8 cellular contexts compared by ENCODE assay signal in genomic region chr3:150408232-150409124, GRCh38. TPM values are rescaled to one million over a fixed set of nuclear protein-coding genes. Genes with fewer than 3 reads are reported as not detected.
DNase-seq lines count a peak whose midpoint lies in the region; ATAC-seq and TF ChIP-seq lines count a peak whose summit lies in the region.

Gene TSC22D2 (plus strand): TSS chr3:150408298. CDS start chr3:150409351, 1,053 bp downstream.

- H3K9me2 ChIP-seq in PC-3 (replicated peaks; ENCODE audit: low read length): peaks cover 3% of the 10 kb centered on the region; the same call in 1 of the 2 replicates

- H3K4me3 Mint-ChIP-seq in activated T-cell treated with anti-CD3 and anti-CD28 coated beads, Interleukin-2, amount 50 U/mL, for 24 hours: peak within 1 kb of the TSS; percentile 96

- POLR2A ChIA-PET in PC-3 (lab: Charles Lee; ENCODE audit: unreplicated experiment): interaction anchor here (0.5 to 1.1 kb wide), 12 partner anchors 12 to 137 kb away, joined by 3 to 17 read pairs (median 4); no protein-coding TSS in a partner anchor

- peaks cover 32% of the 10 kb centered on the region for H3K4me1 Mint-ChIP-seq in activated T-cell treated with anti-CD3 and anti-CD28 coated beads, Interleukin-2, amount 50 U/mL, for 24 hours (ENCODE audit: low read depth)

- CTCF ChIA-PET in PC-3 (lab: Charles Lee): interaction anchor here (0.6 to 3.2 kb wide), 6 partner anchors 10 to 169 kb away, joined by 3 to 22 read pairs (median 4); no protein-coding TSS in a partner anchor

- ATAC-seq in GM21526 (IDR thresholded peaks at IDR 0.05; ENCODE audit: low FRiP score, unreplicated experiment) (peak; percentile 60), PC-3 (peak; percentile 64)

- H2AFZ ChIP-seq in PC-3 (ENCODE audit: low read length): peak within 1 kb of the TSS; percentile 88

- H3K27me3 ChIP-seq in PC-3 (ENCODE audit: low read length) (no peaks in the 10 kb centered on the region), esophagus (ENCODE audit: control insufficient read depth in 1 of 2, insufficient read depth in 2 of 2, low read length in 2 of 2) (no peaks in the 10 kb centered on the region), muscle layer of duodenum (ENCODE audit: low read depth, low read length) (no peaks in the 10 kb centered on the region)

- H3K27ac ChIP-seq in PC-3 (ENCODE audit: low read length): peak within 1 kb of the TSS; percentile 91
- H3K27ac ChIP-seq in esophagus (ENCODE audit: low read depth in 2 of 2, low read length in 1 of 2): peak within 1 kb of the TSS; percentile 99 to 100
- peak within 1 kb of the TSS; percentile 99 for H3K27ac ChIP-seq in muscle layer of duodenum (ENCODE audit: low read length)

- H3K9ac ChIP-seq in PC-3 (ENCODE audit: low read length): peak within 1 kb of the TSS; percentile 92

- no peaks in the 10 kb centered on the region for H3F3A ChIP-seq in PC-3 (ENCODE audit: low read length, unreplicated experiment)

- WGBS in esophagus, 2 donors: 0 to 1% methylated on average over 88 to 100 of the region's 100 CpGs

- no peaks in the 10 kb centered on the region for H3K9me3 ChIP-seq in PC-3 (ENCODE audit: low read length)
- H3K9me3 ChIP-seq in esophagus (ENCODE audit: control insufficient read depth in 2 of 2, insufficient read depth in 1 of 2, low read depth in 1 of 2, low read length in 1 of 2): peaks cover 0 to 3% of the 10 kb centered on the region in 2 donors
- H3K9me3 ChIP-seq in muscle layer of duodenum (ENCODE audit: control insufficient read depth in 1 of 2, low read length in 2 of 2): no peaks in the 10 kb centered on the region

- peaks cover 59% of the 10 kb centered on the region for H3K79me2 ChIP-seq in PC-3 (ENCODE audit: low read length)

- H3K27ac Mint-ChIP-seq in activated T-cell treated with anti-CD3 and anti-CD28 coated beads, Interleukin-2, amount 50 U/mL, for 24 hours: peak within 1 kb of the TSS; percentile 96

- H3K4me2 ChIP-seq in PC-3 (ENCODE audit: low read length): peak within 1 kb of the TSS; percentile 92

- H3K36me3 ChIP-seq in PC-3 (ENCODE audit: low read depth, low read length): peaks cover 19% of the 10 kb centered on the region
- H3K36me3 ChIP-seq in esophagus (ENCODE audit: control insufficient read depth in 2 of 2, insufficient read depth in 2 of 2, low read length in 1 of 2): peaks cover 0 to 6% of the 10 kb centered on the region in 2 donors
- H3K36me3 ChIP-seq in muscle layer of duodenum (ENCODE audit: control insufficient read depth in 1 of 2, insufficient read depth in 2 of 2, low read length in 2 of 2): peaks cover 0 to 22% of the 10 kb centered on the region in 2 donors

- DNase-seq in DMS53 (lab: John Stamatoyannopoulos, UW): peak; percentile 94
- peak; percentile 75 for DNase-seq in HuH-7 (ENCODE audit: low spot score)
- peak; percentile 95 for DNase-seq in PC-3
- DNase-seq in activated T-cell treated with anti-CD3 and anti-CD28 coated beads, Interleukin-2, amount 50 U/mL, for 24 hours: peak; percentile 99
- peak; percentile 84 to 95 for DNase-seq in stimulated activated CD8-positive, alpha-beta memory T cell treated with anti-CD3 and anti-CD28 coated beads, Interleukin-7, amount 100 ng/mL, for 4 hours (ENCODE audit: low read depth in 2 of 2)

- H3K4me1 ChIP-seq in PC-3 (ENCODE audit: insufficient read depth, low read length) (peaks cover 19% of the 10 kb centered on the region), esophagus (ENCODE audit: control insufficient read depth in 2 of 2, insufficient read depth in 2 of 2, low read length in 1 of 2) (no peaks in the 10 kb centered on the region), muscle layer of duodenum (ENCODE audit: control insufficient read depth in 1 of 2, insufficient read depth in 2 of 2, low read length in 2 of 2) (peaks cover 3 to 7% of the 10 kb centered on the region in 2 donors)

- no peaks in the 10 kb centered on the region for H3K27me3 Mint-ChIP-seq in activated T-cell treated with anti-CD3 and anti-CD28 coated beads, Interleukin-2, amount 50 U/mL, for 24 hours

- peaks cover 36% of the 10 kb centered on the region for H3K36me3 Mint-ChIP-seq in activated T-cell treated with anti-CD3 and anti-CD28 coated beads, Interleukin-2, amount 50 U/mL, for 24 hours (ENCODE audit: low read depth)

- no peaks in the 10 kb centered on the region for H3K9me3 Mint-ChIP-seq in activated T-cell treated with anti-CD3 and anti-CD28 coated beads, Interleukin-2, amount 50 U/mL, for 24 hours

- BruUV-seq in PC-3 (replicated peaks; lab: Mats Ljungman, UMichigan): no TSS peak

- intact Hi-C loops in PC-3 (cut with micrococcal nuclease): loop anchor here (1.0 to 5.0 kb wide), 3 partner anchors 88 to 441 kb away; no protein-coding TSS in a partner anchor

- H4K20me1 ChIP-seq in PC-3 (ENCODE audit: low read length): peaks cover 42% of the 10 kb centered on the region

- TF ChIP-seq CTCF in PC-3 (conservative IDR thresholded peaks at IDR 0.05; ENCODE audit: low read depth, low read length): peak; percentile 39; the same call in 1 of the 2 replicates

- peak within 1 kb of the TSS; percentile 87 for H3K4me3 ChIP-seq in PC-3 (ENCODE audit: low read length)
- H3K4me3 ChIP-seq in esophagus (ENCODE audit: low read depth in 1 of 2, low read length in 2 of 2): peak within 1 kb of the TSS; percentile 83 to 100
- peak within 1 kb of the TSS; percentile 87 to 100 for H3K4me3 ChIP-seq in muscle layer of duodenum (ENCODE audit: low read depth in 1 of 2, low read length in 2 of 2)

RNA-seq across cellular contexts. Expression of gene TSC22D2, which starts in this region (rescaled TPM):
- 9.6 and 15.7 TPM in 2 replicates for total RNA-seq in PC-3 (2014; rRNA removed)
- polyA plus RNA-seq in esophagus: 10 to 100 TPM; 10.3 to 27.5 TPM

Comparison
In these comparisons a context has a peak if more than half of its experiments do, and no peak if none do; other contexts are left out.
1. Peak in every context shown above with its lines: DNase-seq, ATAC-seq, H3K4me3 ChIP-seq and H3K27ac ChIP-seq.